Comparison of ENCODE assay signal across 8 cellular contexts in genomic region chr15:55789066-55789660, GRCh38. TPM values are rescaled to one million over a fixed set of nuclear protein-coding genes. Genes with fewer than 3 reads are reported as not detected.
DNase-seq lines count a peak whose midpoint lies in the region; ATAC-seq and TF ChIP-seq lines count a peak whose summit lies in the region.

No MANE protein-coding gene starts in this region.

- H3K36me3 Mint-ChIP-seq in stimulated activated memory B cell treated with anti-CD40 and anti-IgM and Interleukin-4, amounts not matched to agents 10 μg/mL and 1 μg/mL and 100 μg/mL, for 72 hours = no peaks in the 10 kb centered on the region

- DNase-seq in HCT116 (ENCODE audit: low read depth, low spot score) = peak; percentile 23
- DNase-seq in dorsolateral prefrontal cortex = no peak
- peak; percentile 11 to 52 for DNase-seq in stimulated activated CD4-positive, alpha-beta T cell treated with anti-CD3 and anti-CD28 coated beads, Interleukin-12 subunit alpha, Interleukin-12 subunit beta, amount 100 ng/mL, for 24 hours (ENCODE audit: low read depth in 2 of 2)
- no peak for DNase-seq in NCI-H146 treated with DMSO at 0.1 percent for 48 hours (lab: John Stamatoyannopoulos, UW; ENCODE audit: unreplicated experiment)
- no peak for DNase-seq in D341Med (ENCODE audit: low spot score)

- peaks cover 18% of the 10 kb centered on the region for H3K27me3 Mint-ChIP-seq in stimulated activated memory B cell treated with anti-CD40 and anti-IgM and Interleukin-4, amounts not matched to agents 10 μg/mL and 1 μg/mL and 100 μg/mL, for 72 hours

- H3K27ac ChIP-seq in HCT116 (ENCODE audit: low read depth, low read length) (no peak overlapping the region), VCaP (no peak overlapping the region), dorsolateral prefrontal cortex (no peak overlapping the region)

- POLR2A ChIA-PET in HCT116 (lab: Charles Lee) = no interaction called here

- no peak overlapping the region for H2AFZ ChIP-seq in HCT116 (ENCODE audit: low read depth, low read length, poor library complexity, severe bottlenecking)

- no peak overlapping the region for H3K27ac Mint-ChIP-seq in stimulated activated memory B cell treated with anti-CD40 and anti-IgM and Interleukin-4, amounts not matched to agents 10 μg/mL and 1 μg/mL and 100 μg/mL, for 72 hours

- TF ChIP-seq POLR2A in HCT116 (IDR thresholded peaks at IDR 0.05; ENCODE audit: borderline replicate concordance, extremely low read depth, insufficient read depth, insufficient read length) = no peak

- no peak overlapping the region for H3K4me2 ChIP-seq in HCT116 (ENCODE audit: low read length)

- no peaks in the 10 kb centered on the region for H3K79me2 ChIP-seq in HCT116 (ENCODE audit: insufficient read depth, low read length)

- RAD21 ChIA-PET in HCT116 (lab: Charles Lee; ENCODE audit: low non-redundant PET in 1 of 2, low total read pairs in 2 of 2, uncharacterized antibody in 2 of 2, unreplicated experiment in 2 of 2) = no interaction called here

- no peak overlapping the region for H3K9ac ChIP-seq in HCT116 (ENCODE audit: low read length)

- H3K4me1 ChIP-seq in HCT116 (ENCODE audit: control insufficient read depth in 1 of 2, insufficient read depth in 2 of 2, low read length in 2 of 2) = peaks cover 0 to 14% of the 10 kb centered on the region in 2 experiments; a peak in 1 of 4 replicates

- no peaks in the 10 kb centered on the region for H3K9me2 ChIP-seq in HCT116 (ENCODE audit: insufficient read depth)

- H3K9me3 ChIP-seq in HCT116 (ENCODE audit: control insufficient read depth in 1 of 2, insufficient read depth in 1 of 2, low read depth in 1 of 2, low read length in 2 of 2) = no peaks in the 10 kb centered on the region

- H3K27me3 ChIP-seq in HCT116 (ENCODE audit: insufficient read depth, low read length) (no peaks in the 10 kb centered on the region), dorsolateral prefrontal cortex (peaks cover 0 to 4% (median 0%) of the 10 kb centered on the region in 45 donors)

- TF ChIP-seq RAD21 in HCT116 (IDR thresholded peaks at IDR 0.05; ENCODE audit: low read depth) = peak; percentile 32; the same call in 1 of the 2 replicates

- H4K20me1 ChIP-seq in HCT116 (ENCODE audit: insufficient read depth) = no peaks in the 10 kb centered on the region

- intact Hi-C loops in HCT116 (cut with micrococcal nuclease) = no loop called here
- intact Hi-C loops in dorsolateral prefrontal cortex (cut with DNase I) = no loop called here

- TF ChIP-seq CTCF in HCT116 (IDR thresholded peaks at IDR 0.05 in 2 of 3, conservative IDR thresholded peaks at IDR 0.05 in 1 of 3; ENCODE audit: borderline replicate concordance in 1 of 3, insufficient read depth in 1 of 3, low read depth in 2 of 3, low read length in 2 of 3) (peak; percentile 19 to 94 (median 85); a peak in 4 of 6 replicates), VCaP (conservative IDR thresholded peaks at IDR 0.05) (peak; percentile 62), dorsolateral prefrontal cortex (IDR thresholded peaks at IDR 0.05 in 54 of 56, conservative IDR thresholded peaks at IDR 0.05 in 2 of 56; ENCODE audit: low read depth in 1 of 56, partially characterized antibody in 56 of 56) (peak in 51 of 56 donors; percentile 13 to 59 (median 42))

- ATAC-seq in HCT116 (peak; percentile 88), HG03175 (IDR thresholded peaks at IDR 0.05; ENCODE audit: unreplicated experiment) (no peak)
- no peak for ATAC-seq in stimulated activated memory B cell treated with anti-CD40 and anti-IgM and Interleukin-4, amounts not matched to agents 10 μg/mL and 1 μg/mL and 100 μg/mL, for 72 hours

- peaks cover 4% of the 10 kb centered on the region for H3K9me3 Mint-ChIP-seq in stimulated activated memory B cell treated with anti-CD40 and anti-IgM and Interleukin-4, amounts not matched to agents 10 μg/mL and 1 μg/mL and 100 μg/mL, for 72 hours

- no peak overlapping the region for H3K4me3 ChIP-seq in HCT116 (replicated peaks in 1 of 2; ENCODE audit: low read depth in 1 of 2, low read length in 2 of 2)
- no peak overlapping the region for H3K4me3 ChIP-seq in dorsolateral prefrontal cortex

- no TSS peak for BruUV-seq in HCT116 (replicated peaks; lab: Mats Ljungman, UMichigan)

- CTCF ChIA-PET in HCT116 (lab: Charles Lee) = interaction anchor here (1.0 to 1.1 kb wide), 2 partner anchors 11 to 57 kb away, joined by 4 to 5 read pairs; no protein-coding TSS in a partner anchor

- H3K4me1 Mint-ChIP-seq in stimulated activated memory B cell treated with anti-CD40 and anti-IgM and Interleukin-4, amounts not matched to agents 10 μg/mL and 1 μg/mL and 100 μg/mL, for 72 hours = no peaks in the 10 kb centered on the region

- H3K36me3 ChIP-seq in HCT116 (ENCODE audit: control insufficient read depth in 1 of 2, insufficient read depth in 2 of 2, low read length in 2 of 2) = no peaks in the 10 kb centered on the region

- no peak overlapping the region for H3K4me3 Mint-ChIP-seq in stimulated activated memory B cell treated with anti-CD40 and anti-IgM and Interleukin-4, amounts not matched to agents 10 μg/mL and 1 μg/mL and 100 μg/mL, for 72 hours

TF ChIP-seq in HCT116, 20 proteins besides CTCF, POLR2A, EP300 and RAD21:
- TF ChIP-seq ZNF274 (IDR thresholded peaks at IDR 0.05; ENCODE audit: low read depth, low read length) (no peak), EZH2phosphoT487 (IDR thresholded peaks at IDR 0.05; ENCODE audit: borderline replicate concordance) (no peak), CEBPB (IDR thresholded peaks at IDR 0.05; ENCODE audit: low read depth) (no peak), ELF1 (IDR thresholded peaks at IDR 0.05; ENCODE audit: borderline replicate concordance, low read depth) (no peak), YY1 (IDR thresholded peaks at IDR 0.05; ENCODE audit: extremely low read depth, insufficient replicate concordance, low read depth, low read length) (no peak), EZH2 (IDR thresholded peaks at IDR 0.05) (no peak), JUND (IDR thresholded peaks at IDR 0.05) (no peak), TCF7L2 (IDR thresholded peaks at IDR 0.05; ENCODE audit: borderline replicate concordance, extremely low read depth, insufficient read depth, insufficient read length) (no peak), SIN3A (IDR thresholded peaks at IDR 0.05; ENCODE audit: low read depth) (no peak), POLR2AphosphoS5 (IDR thresholded peaks at IDR 0.05; ENCODE audit: low read depth, low read length) (no peak), FOSL1 (IDR thresholded peaks at IDR 0.05; ENCODE audit: low read depth) (no peak)
- TF ChIP-seq, protein P1, sequence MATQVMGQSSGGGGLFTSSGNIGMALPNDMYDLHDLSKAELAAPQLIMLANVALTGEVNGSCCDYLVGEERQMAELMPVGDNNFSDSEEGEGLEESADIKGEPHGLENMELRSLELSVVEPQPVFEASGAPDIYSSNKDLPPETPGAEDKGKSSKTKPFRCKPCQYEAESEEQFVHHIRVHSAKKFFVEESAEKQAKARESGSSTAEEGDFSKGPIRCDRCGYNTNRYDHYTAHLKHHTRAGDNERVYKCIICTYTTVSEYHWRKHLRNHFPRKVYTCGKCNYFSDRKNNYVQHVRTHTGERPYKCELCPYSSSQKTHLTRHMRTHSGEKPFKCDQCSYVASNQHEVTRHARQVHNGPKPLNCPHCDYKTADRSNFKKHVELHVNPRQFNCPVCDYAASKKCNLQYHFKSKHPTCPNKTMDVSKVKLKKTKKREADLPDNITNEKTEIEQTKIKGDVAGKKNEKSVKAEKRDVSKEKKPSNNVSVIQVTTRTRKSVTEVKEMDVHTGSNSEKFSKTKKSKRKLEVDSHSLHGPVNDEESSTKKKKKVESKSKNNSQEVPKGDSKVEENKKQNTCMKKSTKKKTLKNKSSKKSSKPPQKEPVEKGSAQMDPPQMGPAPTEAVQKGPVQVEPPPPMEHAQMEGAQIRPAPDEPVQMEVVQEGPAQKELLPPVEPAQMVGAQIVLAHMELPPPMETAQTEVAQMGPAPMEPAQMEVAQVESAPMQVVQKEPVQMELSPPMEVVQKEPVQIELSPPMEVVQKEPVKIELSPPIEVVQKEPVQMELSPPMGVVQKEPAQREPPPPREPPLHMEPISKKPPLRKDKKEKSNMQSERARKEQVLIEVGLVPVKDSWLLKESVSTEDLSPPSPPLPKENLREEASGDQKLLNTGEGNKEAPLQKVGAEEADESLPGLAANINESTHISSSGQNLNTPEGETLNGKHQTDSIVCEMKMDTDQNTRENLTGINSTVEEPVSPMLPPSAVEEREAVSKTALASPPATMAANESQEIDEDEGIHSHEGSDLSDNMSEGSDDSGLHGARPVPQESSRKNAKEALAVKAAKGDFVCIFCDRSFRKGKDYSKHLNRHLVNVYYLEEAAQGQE (IDR thresholded peaks at IDR 0.05; ENCODE audit: low read depth) = no peak

RNA-seq across cellular contexts. Expression of gene PRTG, which starts 46.2 kb away (rescaled TPM):
- total RNA-seq in HCT116 (2021; ENCODE audit: unreplicated experiment) (not detected), dorsolateral prefrontal cortex (1 to 10 TPM in 118 of 120 experiments, under 1 TPM in 2; 0.94 to 7.0 (median 2.4) TPM)
- not detected in 2 replicates for polyA plus RNA-seq in HCT116 (2012)

Comparison
In these comparisons a context has a peak if more than half of its experiments do, and no peak if none do; other contexts are left out.
1. DNase-seq: peak in HCT116 (single experiment) and stimulated activated CD4-positive, alpha-beta T cell treated with anti-CD3 and anti-CD28 coated beads, Interleukin-12 subunit alpha, Interleukin-12 subunit beta, amount 100 ng/mL, for 24 hours (2 of 2); none in dorsolateral prefrontal cortex (0 of 10), NCI-H146 treated with DMSO at 0.1 percent for 48 hours (single experiment) and D341Med (single experiment).
2. Peak in every context shown above with its lines, with median percentiles within 50 percentile points of each other: CTCF ChIP-seq.